In the genomic region with DNA sequence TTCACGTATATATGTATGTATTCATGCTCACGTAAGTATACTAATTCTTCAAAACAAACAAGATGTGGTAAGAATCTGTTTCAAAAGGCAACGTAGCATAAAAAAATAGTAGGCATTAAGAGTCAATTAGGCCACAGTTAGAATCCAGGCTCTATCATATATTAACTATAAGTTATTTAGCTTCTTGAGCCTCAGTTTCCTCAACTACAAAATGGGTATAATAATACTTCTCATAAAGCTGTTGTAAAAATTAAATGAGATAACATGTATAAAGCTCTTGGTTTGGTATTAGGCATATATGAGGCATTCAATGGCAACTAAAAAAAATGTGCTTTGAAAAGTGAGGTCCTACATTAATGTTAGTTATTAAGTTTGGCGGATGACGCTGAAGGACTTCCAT, we compare ENCODE assay signal across 1 cellular context.
TF ChIP-seq lines count a peak whose summit lies in the region.

No MANE protein-coding gene starts in this region.

TF ChIP-seq in K562, 482 proteins besides CTCF, POLR2A, EP300 and RAD21 (continued from another document):
- TF ChIP-seq, protein P1, sequence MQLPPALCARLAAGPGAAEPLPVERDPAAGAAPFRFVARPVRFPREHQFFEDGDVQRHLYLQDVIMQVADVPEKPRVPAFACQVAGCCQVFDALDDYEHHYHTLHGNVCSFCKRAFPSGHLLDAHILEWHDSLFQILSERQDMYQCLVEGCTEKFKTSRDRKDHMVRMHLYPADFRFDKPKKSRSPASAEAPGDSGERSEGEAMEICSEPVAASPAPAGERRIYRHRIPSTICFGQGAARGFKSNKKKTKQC (CRISPR knock-in tag; IDR thresholded peaks at IDR 0.05): no peak
- TF ChIP-seq, protein P2, sequence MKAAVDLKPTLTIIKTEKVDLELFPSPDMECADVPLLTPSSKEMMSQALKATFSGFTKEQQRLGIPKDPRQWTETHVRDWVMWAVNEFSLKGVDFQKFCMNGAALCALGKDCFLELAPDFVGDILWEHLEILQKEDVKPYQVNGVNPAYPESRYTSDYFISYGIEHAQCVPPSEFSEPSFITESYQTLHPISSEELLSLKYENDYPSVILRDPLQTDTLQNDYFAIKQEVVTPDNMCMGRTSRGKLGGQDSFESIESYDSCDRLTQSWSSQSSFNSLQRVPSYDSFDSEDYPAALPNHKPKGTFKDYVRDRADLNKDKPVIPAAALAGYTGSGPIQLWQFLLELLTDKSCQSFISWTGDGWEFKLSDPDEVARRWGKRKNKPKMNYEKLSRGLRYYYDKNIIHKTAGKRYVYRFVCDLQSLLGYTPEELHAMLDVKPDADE (conservative IDR thresholded peaks at IDR 0.05; ENCODE audit: control insufficient read depth, low read depth, low read length): no peak
- TF ChIP-seq NFIX (CRISPR knock-in tag; IDR thresholded peaks at IDR 0.05; ENCODE audit: low read depth): peak; percentile 59; the same call in 1 of the 2 replicates
